ENCODE assay signal across 22 cellular contexts in the genomic region with DNA sequence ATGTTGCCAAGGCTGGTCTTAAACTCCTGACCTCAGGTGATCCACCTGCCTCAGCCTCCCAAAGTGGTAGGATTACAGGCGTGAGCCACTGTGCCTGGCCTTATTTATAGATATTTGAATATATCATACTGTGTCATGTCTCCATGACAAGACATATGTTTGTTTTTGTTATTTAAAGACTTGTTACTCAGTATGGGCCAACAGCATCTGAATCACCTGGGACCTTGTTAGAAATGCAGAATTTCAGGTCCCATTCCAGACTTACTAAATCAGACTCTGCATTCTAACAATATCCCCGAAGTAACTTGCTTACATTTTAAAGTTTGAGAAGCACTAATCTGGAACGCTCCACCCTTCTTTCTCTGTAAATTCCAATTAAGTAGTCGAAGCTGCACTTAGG.
"Had no signal": no experiment of that assay in that cellular context is flagged by ENCODE, and none has a peak within 500 bp of the region (broad histone marks: within the 10 kb centered on the region; RNA-seq: fewer than 3 reads in every experiment).

No MANE protein-coding gene starts in this region.

- ATAC-seq: gastrocnemius medialis, heart right ventricle, left cardiac atrium, left lung, left ventricle myocardium superior, lower lobe of right lung, mucosa of descending colon had no signal

- H3K4me1 Mint-ChIP-seq: mesothelial cell of epicardium had no signal

- H3K36me3 Mint-ChIP-seq: mesothelial cell of epicardium had no signal

- H3K27me3 ChIP-seq: dorsolateral prefrontal cortex, esophagus muscularis mucosa, gastrocnemius medialis, heart right ventricle, left lung had no signal

- H3K4me1 ChIP-seq: esophagus muscularis mucosa, gastrocnemius medialis, heart right ventricle, left lung, lower lobe of right lung had no signal

- DNase-seq: dermis blood vessel endothelial cell; dorsolateral prefrontal cortex; effector CD4-positive, alpha-beta T cell; effector memory CD4-positive, alpha-beta T cell; erythroblast; foreskin melanocyte; gastrocnemius medialis; glutamatergic neuron; head of caudate nucleus; heart right ventricle; hippocampal formation; left cardiac atrium; left lung; left ventricle myocardium superior; lower lobe of right lung; mesenchymal stem cell; mucosa of descending colon; naive B cell had no signal

- H3K27ac Mint-ChIP-seq: mesothelial cell of epicardium had no signal

- H3K27ac ChIP-seq: coronary artery, epithelial cell of prostate, esophagus muscularis mucosa, gastrocnemius medialis, heart right ventricle, left lung, lower lobe of right lung had no signal

- H3K27me3 Mint-ChIP-seq: naive B cell had no signal

- H3K4me3 ChIP-seq: coronary artery, dorsolateral prefrontal cortex, esophagus muscularis mucosa, gastrocnemius medialis, heart right ventricle, left lung, lower lobe of right lung, mucosa of descending colon had no signal

- H3K4me3 Mint-ChIP-seq: mesothelial cell of epicardium, naive B cell had no signal
